In the genomic region with DNA sequence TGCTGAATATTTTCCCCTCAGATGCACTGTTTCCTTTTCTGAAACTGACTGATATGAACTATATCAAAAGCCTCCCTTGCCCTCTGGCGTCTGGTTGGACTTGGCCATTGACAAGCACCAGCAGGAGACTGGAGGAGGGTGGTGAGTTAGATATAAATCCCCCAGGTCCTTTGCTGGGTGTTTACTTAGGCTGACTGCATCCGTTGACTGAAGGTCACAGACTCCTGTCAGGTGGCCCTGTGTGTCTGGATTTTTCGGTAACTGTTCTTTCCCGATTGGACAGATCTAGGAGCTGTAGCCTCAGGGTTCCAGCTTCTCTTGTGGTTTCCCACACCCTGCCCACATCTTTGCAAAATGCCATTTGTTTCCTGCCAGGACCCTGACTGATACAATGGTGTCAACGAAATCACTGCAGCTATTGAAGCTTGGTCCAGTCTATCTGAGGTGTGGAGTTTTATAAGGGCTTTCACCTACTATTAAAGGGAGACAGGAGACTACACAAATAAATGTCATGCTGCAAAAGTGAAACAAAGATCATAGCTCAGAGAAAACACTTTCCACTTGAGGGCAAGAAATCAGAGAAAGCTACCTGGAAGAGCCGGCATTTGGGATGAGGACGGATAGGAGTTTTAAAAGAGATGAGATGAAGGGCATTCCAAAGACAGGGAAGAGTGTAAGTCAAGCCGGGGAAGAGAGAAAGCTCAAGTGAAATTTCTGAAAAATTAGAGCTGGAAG, we compare ENCODE assay signal across 1 cellular context.
TF ChIP-seq lines count a peak whose summit lies in the region.

No MANE protein-coding gene starts in this region.

TF ChIP-seq in HepG2, 621 proteins besides CTCF, POLR2A, EP300 and RAD21 (continued from another document and continues in another):
- no peak for TF ChIP-seq AFF4 (CRISPR knock-in tag; IDR thresholded peaks at IDR 0.05)
- TF ChIP-seq KLF9 (CRISPR knock-in tag; IDR thresholded peaks at IDR 0.05; ENCODE audit: low read depth) = no peak
- TF ChIP-seq KLF15 (CRISPR knock-in tag; IDR thresholded peaks at IDR 0.05; ENCODE audit: borderline replicate concordance) = no peak
- TF ChIP-seq, protein P1, sequence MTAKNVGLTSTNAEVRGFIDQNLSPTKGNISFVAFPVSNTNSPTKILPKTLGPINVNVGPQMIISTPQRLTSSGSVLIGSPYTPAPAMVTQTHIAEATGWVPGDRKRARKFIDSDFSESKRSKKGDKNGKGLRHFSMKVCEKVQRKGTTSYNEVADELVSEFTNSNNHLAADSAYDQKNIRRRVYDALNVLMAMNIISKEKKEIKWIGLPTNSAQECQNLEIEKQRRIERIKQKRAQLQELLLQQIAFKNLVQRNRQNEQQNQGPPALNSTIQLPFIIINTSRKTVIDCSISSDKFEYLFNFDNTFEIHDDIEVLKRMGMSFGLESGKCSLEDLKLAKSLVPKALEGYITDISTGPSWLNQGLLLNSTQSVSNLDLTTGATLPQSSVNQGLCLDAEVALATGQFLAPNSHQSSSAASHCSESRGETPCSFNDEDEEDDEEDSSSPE (CRISPR knock-in tag; IDR thresholded peaks at IDR 0.05) = no peak
- TF ChIP-seq, protein P2, sequence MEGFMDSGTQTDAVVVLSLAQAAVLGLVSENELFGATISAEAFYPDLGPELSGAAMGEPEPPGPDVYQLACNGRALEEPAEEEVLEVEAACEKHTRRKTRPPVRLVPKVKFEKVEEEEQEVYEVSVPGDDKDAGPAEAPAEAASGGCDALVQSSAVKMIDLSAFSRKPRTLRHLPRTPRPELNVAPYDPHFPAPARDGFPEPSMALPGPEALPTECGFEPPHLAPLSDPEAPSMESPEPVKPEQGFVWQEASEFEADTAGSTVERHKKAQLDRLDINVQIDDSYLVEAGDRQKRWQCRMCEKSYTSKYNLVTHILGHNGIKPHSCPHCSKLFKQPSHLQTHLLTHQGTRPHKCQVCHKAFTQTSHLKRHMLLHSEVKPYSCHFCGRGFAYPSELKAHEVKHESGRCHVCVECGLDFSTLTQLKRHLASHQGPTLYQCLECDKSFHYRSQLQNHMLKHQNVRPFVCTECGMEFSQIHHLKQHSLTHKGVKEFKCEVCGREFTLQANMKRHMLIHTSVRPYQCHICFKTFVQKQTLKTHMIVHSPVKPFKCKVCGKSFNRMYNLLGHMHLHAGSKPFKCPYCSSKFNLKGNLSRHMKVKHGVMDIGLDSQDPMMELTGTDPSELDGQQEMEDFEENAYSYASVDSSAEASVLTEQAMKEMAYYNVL (CRISPR knock-in tag; IDR thresholded peaks at IDR 0.05; ENCODE audit: borderline replicate concordance) = no peak
- TF ChIP-seq DMAP1 (CRISPR knock-in tag; IDR thresholded peaks at IDR 0.05) = no peak
- no peak for TF ChIP-seq NFE2L2 (IDR thresholded peaks at IDR 0.05; ENCODE audit: low read length)
- TF ChIP-seq, protein P3, sequence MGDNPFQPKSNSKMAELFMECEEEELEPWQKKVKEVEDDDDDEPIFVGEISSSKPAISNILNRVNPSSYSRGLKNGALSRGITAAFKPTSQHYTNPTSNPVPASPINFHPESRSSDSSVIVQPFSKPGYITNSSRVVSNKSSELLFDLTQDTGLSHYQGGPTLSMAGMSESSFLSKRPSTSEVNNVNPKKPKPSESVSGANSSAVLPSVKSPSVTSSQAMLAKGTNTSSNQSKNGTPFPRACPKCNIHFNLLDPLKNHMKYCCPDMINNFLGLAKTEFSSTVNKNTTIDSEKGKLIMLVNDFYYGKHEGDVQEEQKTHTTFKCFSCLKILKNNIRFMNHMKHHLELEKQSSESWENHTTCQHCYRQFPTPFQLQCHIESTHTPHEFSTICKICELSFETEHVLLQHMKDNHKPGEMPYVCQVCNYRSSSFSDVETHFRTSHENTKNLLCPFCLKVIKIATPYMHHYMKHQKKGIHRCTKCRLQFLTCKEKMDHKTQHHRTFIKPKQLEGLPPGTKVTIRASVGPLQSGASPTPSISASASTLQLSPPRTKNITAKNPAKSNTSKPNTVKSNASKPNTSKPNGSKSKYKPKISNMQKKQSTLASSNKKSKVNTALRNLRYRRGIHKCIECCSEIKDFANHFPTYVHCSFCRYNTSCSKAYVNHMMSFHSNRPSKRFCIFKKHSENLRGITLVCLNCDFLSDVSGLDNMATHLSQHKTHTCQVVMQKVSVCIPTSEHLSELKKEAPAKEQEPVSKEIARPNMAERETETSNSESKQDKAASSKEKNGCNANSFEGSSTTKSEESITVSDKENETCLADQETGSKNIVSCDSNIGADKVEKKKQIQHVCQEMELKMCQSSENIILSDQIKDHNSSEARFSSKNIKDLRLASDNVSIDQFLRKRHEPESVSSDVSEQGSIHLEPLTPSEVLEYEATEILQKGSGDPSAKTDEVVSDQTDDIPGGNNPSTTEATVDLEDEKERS (CRISPR knock-in tag; IDR thresholded peaks at IDR 0.05) = no peak
- no peak for TF ChIP-seq RNF2 (conservative IDR thresholded peaks at IDR 0.05; ENCODE audit: low read depth)
- peak; percentile 71 for TF ChIP-seq ZNF644 (CRISPR knock-in tag; IDR thresholded peaks at IDR 0.05; ENCODE audit: low read depth)
- no peak for TF ChIP-seq ZC3H4 (CRISPR knock-in tag; IDR thresholded peaks at IDR 0.05; ENCODE audit: borderline replicate concordance)
- no peak for TF ChIP-seq ZNF562 (CRISPR knock-in tag; IDR thresholded peaks at IDR 0.05; ENCODE audit: borderline replicate concordance)
- TF ChIP-seq, protein P4, sequence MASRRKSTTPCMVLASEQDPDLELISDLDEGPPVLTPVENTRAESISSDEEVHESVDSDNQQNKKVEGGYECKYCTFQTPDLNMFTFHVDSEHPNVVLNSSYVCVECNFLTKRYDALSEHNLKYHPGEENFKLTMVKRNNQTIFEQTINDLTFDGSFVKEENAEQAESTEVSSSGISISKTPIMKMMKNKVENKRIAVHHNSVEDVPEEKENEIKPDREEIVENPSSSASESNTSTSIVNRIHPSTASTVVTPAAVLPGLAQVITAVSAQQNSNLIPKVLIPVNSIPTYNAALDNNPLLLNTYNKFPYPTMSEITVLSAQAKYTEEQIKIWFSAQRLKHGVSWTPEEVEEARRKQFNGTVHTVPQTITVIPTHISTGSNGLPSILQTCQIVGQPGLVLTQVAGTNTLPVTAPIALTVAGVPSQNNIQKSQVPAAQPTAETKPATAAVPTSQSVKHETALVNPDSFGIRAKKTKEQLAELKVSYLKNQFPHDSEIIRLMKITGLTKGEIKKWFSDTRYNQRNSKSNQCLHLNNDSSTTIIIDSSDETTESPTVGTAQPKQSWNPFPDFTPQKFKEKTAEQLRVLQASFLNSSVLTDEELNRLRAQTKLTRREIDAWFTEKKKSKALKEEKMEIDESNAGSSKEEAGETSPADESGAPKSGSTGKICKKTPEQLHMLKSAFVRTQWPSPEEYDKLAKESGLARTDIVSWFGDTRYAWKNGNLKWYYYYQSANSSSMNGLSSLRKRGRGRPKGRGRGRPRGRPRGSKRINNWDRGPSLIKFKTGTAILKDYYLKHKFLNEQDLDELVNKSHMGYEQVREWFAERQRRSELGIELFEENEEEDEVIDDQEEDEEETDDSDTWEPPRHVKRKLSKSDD (CRISPR knock-in tag; IDR thresholded peaks at IDR 0.05; ENCODE audit: low read depth) = no peak
- TF ChIP-seq TP53 (CRISPR knock-in tag; conservative IDR thresholded peaks at IDR 0.05) = no peak
- TF ChIP-seq MATR3 (CRISPR knock-in tag; IDR thresholded peaks at IDR 0.05) = no peak
- no peak for TF ChIP-seq ZNF383 (CRISPR knock-in tag; IDR thresholded peaks at IDR 0.05; ENCODE audit: borderline replicate concordance)
- TF ChIP-seq, protein P5, sequence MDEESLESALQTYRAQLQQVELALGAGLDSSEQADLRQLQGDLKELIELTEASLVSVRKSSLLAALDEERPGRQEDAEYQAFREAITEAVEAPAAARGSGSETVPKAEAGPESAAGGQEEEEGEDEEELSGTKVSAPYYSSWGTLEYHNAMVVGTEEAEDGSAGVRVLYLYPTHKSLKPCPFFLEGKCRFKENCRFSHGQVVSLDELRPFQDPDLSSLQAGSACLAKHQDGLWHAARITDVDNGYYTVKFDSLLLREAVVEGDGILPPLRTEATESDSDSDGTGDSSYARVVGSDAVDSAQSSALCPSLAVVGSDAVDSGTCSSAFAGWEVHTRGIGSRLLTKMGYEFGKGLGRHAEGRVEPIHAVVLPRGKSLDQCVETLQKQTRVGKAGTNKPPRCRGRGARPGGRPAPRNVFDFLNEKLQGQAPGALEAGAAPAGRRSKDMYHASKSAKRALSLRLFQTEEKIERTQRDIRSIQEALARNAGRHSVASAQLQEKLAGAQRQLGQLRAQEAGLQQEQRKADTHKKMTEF (CRISPR knock-in tag; IDR thresholded peaks at IDR 0.05) = peak; percentile 22; the same call in 1 of the 2 replicates
- no peak for TF ChIP-seq ZNF7 (CRISPR knock-in tag; IDR thresholded peaks at IDR 0.05)
- TF ChIP-seq MTA1 (CRISPR knock-in tag; IDR thresholded peaks at IDR 0.05; ENCODE audit: borderline replicate concordance) = no peak
- TF ChIP-seq ZNF318 (CRISPR knock-in tag; IDR thresholded peaks at IDR 0.05) = no peak
- TF ChIP-seq ARNT2 (CRISPR knock-in tag; IDR thresholded peaks at IDR 0.05; ENCODE audit: low read depth) = no peak
- no peak for TF ChIP-seq MTA3 (CRISPR knock-in tag; IDR thresholded peaks at IDR 0.05)
- 0 out of 2 replicates have a peak, but pooled peaks have one; percentile 17 for TF ChIP-seq ZNF878 (CRISPR knock-in tag; IDR thresholded peaks at IDR 0.05)
- TF ChIP-seq, protein P6, sequence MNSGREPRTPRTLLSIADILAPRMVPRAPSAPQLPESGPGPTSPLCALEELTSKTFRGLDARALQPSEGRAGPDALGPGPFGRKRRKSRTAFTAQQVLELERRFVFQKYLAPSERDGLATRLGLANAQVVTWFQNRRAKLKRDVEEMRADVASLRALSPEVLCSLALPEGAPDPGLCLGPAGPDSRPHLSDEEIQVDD (CRISPR knock-in tag; IDR thresholded peaks at IDR 0.05; ENCODE audit: borderline replicate concordance) = no peak
